20 cellular contexts compared by ENCODE assay signal in the genomic region with DNA sequence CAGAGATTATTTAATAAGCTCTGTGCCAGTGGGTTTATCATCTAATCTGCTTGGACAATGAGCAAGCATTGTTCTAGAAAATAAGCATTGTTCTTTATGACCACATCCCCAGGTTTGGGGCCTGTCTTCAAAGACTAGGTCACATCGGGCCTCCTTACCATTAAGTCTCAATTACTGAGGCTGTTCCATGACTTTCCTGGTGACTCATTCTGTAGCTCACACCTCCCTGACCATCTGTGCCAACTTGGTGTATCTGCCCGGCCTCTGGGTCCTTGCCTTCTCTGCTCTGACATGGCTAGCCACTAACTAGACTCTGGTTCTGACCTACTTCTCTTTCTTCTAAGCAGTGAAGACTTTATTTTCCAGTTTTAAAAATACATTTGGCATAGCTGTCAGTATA. TPM values are rescaled to one million over a fixed set of nuclear protein-coding genes. Genes with fewer than 3 reads are reported as not detected.
DNase-seq lines count a peak whose midpoint lies in the region; TF ChIP-seq lines count a peak whose summit lies in the region.
"Had no signal": no experiment of that assay in that cellular context is flagged by ENCODE, and none has a peak within 500 bp of the region (broad histone marks: within the 10 kb centered on the region; RNA-seq: fewer than 3 reads in every experiment).

No MANE protein-coding gene starts in this region.

- H3F3A ChIP-seq in GM23248 (ENCODE audit: insufficient read depth) = no peaks in the 10 kb centered on the region

- in situ Hi-C loops in GM23248 (cut with MboI) = no loop called here

- H3K79me2 ChIP-seq in GM23248 (ENCODE audit: insufficient read depth) = no peaks in the 10 kb centered on the region

- 95% methylated on average over 2 of the region's 2 CpGs for WGBS in GM23248 (ENCODE audit: low coverage in 1 of 2, low lambda C conversion rate in 2 of 2, missing lambda C conversion rate in 2 of 2), 2 experiments

- DNase-seq in GM23248 (peak; percentile 4), MG63 (peak; percentile 9), epithelial cell of esophagus (ENCODE audit: low read depth) (peak; percentile 20), myocyte (ENCODE audit: low read depth) (peak; percentile 13), posterior vena cava (ENCODE audit: low spot score) (no peak), activated gamma-delta T cell treated with Interleukin-2 at 50 U/mL for 16 hours (no peak), COLO829 (ENCODE audit: low spot score) (no peak)
- DNase-seq: ACHN; H9; Kasumi-1; NCI-H1105 treated with DMSO at 0.1 percent for 48 hours; NCI-H1694; NCI-H2081 treated with DMSO at 0.1 percent for 48 hours; NCI-H446 treated with DMSO at 0.1 percent for 48 hours; NCI-H748 treated with DMSO at 0.1 percent for 48 hours; NK-92 treated with Interleukin-12 subunit alpha and Interleukin-12 subunit beta, amount 100 ng/mL, for 24 hours; Peyer's patch; Right ventricle myocardium superior; T-cell had no signal

- no peaks in the 10 kb centered on the region for H3K4me1 ChIP-seq in GM23248 (ENCODE audit: insufficient read depth)
- H3K4me1 ChIP-seq: Peyer's patch had no signal

- H3K27me3 ChIP-seq in GM23248 (replicated peaks; ENCODE audit: insufficient read depth) (no peaks in the 10 kb centered on the region), MG63 (no peaks in the 10 kb centered on the region)
- H3K27me3 ChIP-seq: Peyer's patch had no signal

- H3K4me3 ChIP-seq in GM23248 (no peak overlapping the region), MG63 (no peak overlapping the region), epithelial cell of esophagus (ENCODE audit: low read length) (no peak overlapping the region)
- H3K4me3 ChIP-seq: Peyer's patch had no signal

- H3K9me2 ChIP-seq in GM23248 (ENCODE audit: insufficient read depth) = 0 out of 2 replicates have a peak, but pooled peaks cover 3% of the 10 kb centered on the region

- no peaks in the 10 kb centered on the region for H4K20me1 ChIP-seq in GM23248 (ENCODE audit: insufficient read depth)

- no peaks in the 10 kb centered on the region for H3K36me3 ChIP-seq in GM23248 (ENCODE audit: low read depth)
- no peaks in the 10 kb centered on the region for H3K36me3 ChIP-seq in MG63
- H3K36me3 ChIP-seq: Peyer's patch had no signal

- H3K27ac ChIP-seq in GM23248 = no peak overlapping the region
- H3K27ac ChIP-seq: C4-2B, Peyer's patch had no signal

- H3K4me2 ChIP-seq in GM23248 (ENCODE audit: unreplicated experiment) = no peak overlapping the region

- no peak overlapping the region for H3K9ac ChIP-seq in GM23248

- H2AFZ ChIP-seq in GM23248 = no peak overlapping the region

- H3K9me3 ChIP-seq in GM23248 (ENCODE audit: low read depth) (no peaks in the 10 kb centered on the region), MG63 (no peaks in the 10 kb centered on the region)
- H3K9me3 ChIP-seq: Peyer's patch had no signal

- TF ChIP-seq CTCF in epithelial cell of esophagus (IDR thresholded peaks at IDR 0.05; ENCODE audit: insufficient read depth, low read depth, low read length, missing control alignments) = no peak

- intact Hi-C loops in posterior vena cava (cut with DNase I) = no loop called here

RNA-seq across cellular contexts. Expression of a gene that starts 44.4 kb away (rescaled TPM):
- 12.1 and 12.4 TPM in 2 replicates for total RNA-seq in GM23248 (2014; rRNA removed; shearing (Covaris generic))
- 9.1 and 10.0 TPM in 2 replicates for polyA plus RNA-seq in GM23248 (2016; fragmentation: Nextera tagmentation; extraction: Ambion mirVana)
- 4.6 and 8.8 TPM in 2 replicates for total RNA-seq in MG63 (2014; rRNA removed; shearing (Covaris generic); ENCODE audit: low replicate concordance)
- total RNA-seq in myocyte (15.8 and 19.5 TPM in 2 replicates), posterior vena cava (10 to 100 TPM; 22.5 to 27.4 TPM)
- 4.3 TPM for polyA plus RNA-seq in myocyte (2012)

Comparison
In these comparisons a context has a peak if more than half of its experiments do, and no peak if none do; other contexts are left out.
1. DNase-seq: peak in GM23248 (single experiment), MG63 (single experiment), epithelial cell of esophagus (single experiment) and myocyte (single experiment); none in posterior vena cava (single experiment), activated gamma-delta T cell treated with Interleukin-2 at 50 U/mL for 16 hours (single experiment) and COLO829 (single experiment).